In genomic region chr5:66454186-66455078, GRCh38 we compare ENCODE assay signal across 17 cellular contexts.
DNase-seq lines count a peak whose midpoint lies in the region; ATAC-seq and TF ChIP-seq lines count a peak whose summit lies in the region.
"Had no signal": no experiment of that assay in that cellular context is flagged by ENCODE, and none has a peak within 500 bp of the region (broad histone marks: within the 10 kb centered on the region; RNA-seq: fewer than 3 reads in every experiment).

No MANE protein-coding gene starts in this region.

- peaks cover 6% of the 10 kb centered on the region for H3K4me1 ChIP-seq in DND-41 (ENCODE audit: insufficient read depth, low read length)

- no peaks in the 10 kb centered on the region for H3K27me3 Mint-ChIP-seq in mesothelial cell of epicardium (ENCODE audit: low read depth)

- no peaks in the 10 kb centered on the region for H4K20me1 ChIP-seq in DND-41 (ENCODE audit: insufficient read depth, low read length)

- H3K9me3 Mint-ChIP-seq in mesothelial cell of epicardium: peaks cover 38% of the 10 kb centered on the region

- peak overlapping the region; percentile 44 for H3K27ac Mint-ChIP-seq in mesothelial cell of epicardium
- H3K27ac Mint-ChIP-seq: B cell; stimulated activated naive CD8-positive, alpha-beta T cell treated with anti-CD3 and anti-CD28 coated beads, Interleukin-15, Interleukin-2, amounts not matched to agents 100 ng/mL and 50 ng/mL, for 24 hours had no signal

- no peak overlapping the region for H3K4me2 ChIP-seq in DND-41 (ENCODE audit: insufficient read depth, low read length)

- no peaks in the 10 kb centered on the region for H3K27me3 ChIP-seq in DND-41 (ENCODE audit: insufficient read depth, low read length, poor library complexity)
- H3K27me3 ChIP-seq: cardiac muscle cell had no signal

- peaks cover 3% of the 10 kb centered on the region for H3K4me1 Mint-ChIP-seq in mesothelial cell of epicardium
- H3K4me1 Mint-ChIP-seq: B cell had no signal

- H3K9me3 ChIP-seq in DND-41 (ENCODE audit: insufficient read depth, low read length, severe bottlenecking): peaks cover 5% of the 10 kb centered on the region

- H3K4me3 Mint-ChIP-seq in mesothelial cell of epicardium: no peak overlapping the region
- H3K4me3 Mint-ChIP-seq: B cell; stimulated activated naive CD8-positive, alpha-beta T cell treated with anti-CD3 and anti-CD28 coated beads, Interleukin-15, Interleukin-2, amounts not matched to agents 100 ng/mL and 50 ng/mL, for 24 hours had no signal

- ATAC-seq in DND-41 (ENCODE audit: insufficient read depth, low read depth) (no peak), HG02870 (IDR thresholded peaks at IDR 0.05; ENCODE audit: unreplicated experiment) (no peak), HG03108 (IDR thresholded peaks at IDR 0.05; ENCODE audit: unreplicated experiment) (no peak)
- ATAC-seq: HCT116 had no signal

- H3K36me3 ChIP-seq in DND-41 (ENCODE audit: insufficient read depth, low read length): no peaks in the 10 kb centered on the region
- H3K36me3 ChIP-seq: cardiac muscle cell had no signal

- H3K9ac ChIP-seq in DND-41 (ENCODE audit: low read depth, low read length): no peak overlapping the region

- no peaks in the 10 kb centered on the region for H3K79me2 ChIP-seq in DND-41 (ENCODE audit: insufficient read depth, low read length)

- H3K27ac ChIP-seq in DND-41 (ENCODE audit: low read length): no peak overlapping the region
- H3K27ac ChIP-seq: cardiac muscle cell had no signal

- H3K4me3 ChIP-seq in DND-41 (ENCODE audit: low read depth in 1 of 2, low read length in 2 of 2) (no peak overlapping the region), epithelial cell of esophagus (ENCODE audit: low read length) (no peak overlapping the region)
- H3K4me3 ChIP-seq: cardiac muscle cell, skin epidermis had no signal

- H2AFZ ChIP-seq in DND-41 (ENCODE audit: low read depth, low read length): peak overlapping the region; percentile 0; the same call in 1 of the 2 replicates

- TF ChIP-seq CTCF in DND-41 (IDR thresholded peaks at IDR 0.05; ENCODE audit: borderline replicate concordance, extremely low read depth, low read length, poor library complexity, severe bottlenecking) (no peak), epithelial cell of esophagus (IDR thresholded peaks at IDR 0.05; ENCODE audit: insufficient read depth, low read depth, low read length, missing control alignments) (no peak), mesothelial cell of epicardium (IDR thresholded peaks at IDR 0.05; ENCODE audit: unreplicated experiment) (no peak)

- DNase-seq in DND-41: no peak
- DNase-seq in RPMI7951 (ENCODE audit: low read depth): peak; percentile 51
- DNase-seq in epithelial cell of esophagus (ENCODE audit: low read depth): peak; percentile 50
- DNase-seq in mesothelial cell of epicardium (ENCODE audit: low spot score in 2 of 2, unreplicated experiment in 2 of 2): no peak
- no peak for DNase-seq in stimulated activated CD8-positive, alpha-beta memory T cell treated with anti-CD3 and anti-CD28 coated beads, Interleukin-4, amount 100 ng/mL, for 48 hours
- no peak for DNase-seq in amniotic stem cell (lab: John Stamatoyannopoulos, UW)
- DNase-seq: activated gamma-delta T cell treated with Interleukin-2 at 50 U/mL for 16 hours, hippocampal formation, NCI-H146, NCI-H446 had no signal

- peaks cover 6% of the 10 kb centered on the region for H3K36me3 Mint-ChIP-seq in mesothelial cell of epicardium

Comparison
In these comparisons a context has a peak if more than half of its experiments do, and no peak if none do; other contexts are left out.
1. DNase-seq: peak in RPMI7951 (single experiment) and epithelial cell of esophagus (single experiment); none in DND-41 (single experiment), mesothelial cell of epicardium (0 of 2), stimulated activated CD8-positive, alpha-beta memory T cell treated with anti-CD3 and anti-CD28 coated beads, Interleukin-4, amount 100 ng/mL, for 48 hours (single experiment) and amniotic stem cell (single experiment).